ENCODE assay signal across 35 cellular contexts in genomic region chr5:75138674-75139073, GRCh38.
"Had no signal": no experiment of that assay in that cellular context is flagged by ENCODE, and none has a peak within 500 bp of the region (broad histone marks: within the 10 kb centered on the region; RNA-seq: fewer than 3 reads in every experiment).

No MANE protein-coding gene starts in this region.

- H3K9me3 ChIP-seq: adrenal gland, ascending aorta, breast epithelium, esophagus muscularis mucosa, gastrocnemius medialis had no signal

- H3K27ac Mint-ChIP-seq: activated B cell treated with CpG ODN at 0.5 μM for 24 hours; activated CD8-positive, alpha-beta T cell treated with anti-CD3 and anti-CD28 coated beads for 36 hours; activated naive CD4-positive, alpha-beta T cell treated with anti-CD3 and anti-CD28 coated beads for 36 hours; activated naive CD4-positive, alpha-beta T cell treated with anti-CD3 and anti-CD28 coated beads, Interleukin-2, amount 50 U/mL, for 24 hours; activated naive CD8-positive, alpha-beta T cell treated with anti-CD3 and anti-CD28 coated beads for 36 hours; activated naive CD8-positive, alpha-beta T cell treated with anti-CD3 and anti-CD28 coated beads, Interleukin-2, amount 50 U/mL, for 24 hours; activated T-helper 17 cell treated with anti-CD3 and anti-CD28 coated beads, Interleukin-2, amount 50 U/mL, for 72 hours; brain; dendritic cell treated with granulocyte-macrophage colony-stimulating factor and Interleukin-4, amounts not matched to agents 40 ng/mL and 50 ng/mL, for 4 days; T-helper 17 cell; T-helper 2 cell treated with Interferon-gamma antibody and Interleukin-4, amounts not matched to agents 5 μg/mL and 100 μg/mL, for 36 hours had no signal

- H3K4me1 ChIP-seq: adrenal gland, ascending aorta, breast epithelium, esophagus muscularis mucosa, foreskin keratinocyte, gastrocnemius medialis, heart left ventricle had no signal

- H3K27me3 ChIP-seq: adrenal gland, ascending aorta, breast epithelium, cardiac muscle cell, dorsolateral prefrontal cortex, esophagus muscularis mucosa, foreskin keratinocyte, gastrocnemius medialis, heart left ventricle had no signal

- H3K36me3 ChIP-seq: adrenal gland, ascending aorta, breast epithelium, cardiac muscle cell, esophagus muscularis mucosa, gastrocnemius medialis, heart left ventricle, WERI-Rb-1 had no signal

- H3K36me3 Mint-ChIP-seq: activated naive CD4-positive, alpha-beta T cell treated with anti-CD3 and anti-CD28 coated beads, Interleukin-2, amount 50 U/mL, for 24 hours; brain had no signal

- H3K4me1 Mint-ChIP-seq: activated B cell treated with CpG ODN at 0.5 μM for 24 hours; activated T-helper 17 cell treated with anti-CD3 and anti-CD28 coated beads, Interleukin-2, amount 50 U/mL, for 72 hours; brain; T-helper 17 cell had no signal

- H3K4me3 Mint-ChIP-seq: activated B cell treated with CpG ODN at 0.5 μM for 24 hours; activated CD8-positive, alpha-beta T cell treated with anti-CD3 and anti-CD28 coated beads for 36 hours; activated naive CD4-positive, alpha-beta T cell treated with anti-CD3 and anti-CD28 coated beads for 36 hours; activated naive CD4-positive, alpha-beta T cell treated with anti-CD3 and anti-CD28 coated beads, Interleukin-2, amount 50 U/mL, for 24 hours; activated naive CD8-positive, alpha-beta T cell treated with anti-CD3 and anti-CD28 coated beads for 36 hours; activated naive CD8-positive, alpha-beta T cell treated with anti-CD3 and anti-CD28 coated beads, Interleukin-2, amount 50 U/mL, for 24 hours; activated T-cell treated with anti-CD3 and anti-CD28 coated beads, Interleukin-2, amount 50 U/mL, for 4 hours; activated T-helper 17 cell treated with anti-CD3 and anti-CD28 coated beads, Interleukin-2, amount 50 U/mL, for 72 hours; brain; dendritic cell treated with granulocyte-macrophage colony-stimulating factor and Interleukin-4, amounts not matched to agents 40 ng/mL and 50 ng/mL, for 4 days; T-helper 17 cell; T-helper 2 cell treated with Interferon-gamma antibody and Interleukin-4, amounts not matched to agents 5 μg/mL and 100 μg/mL, for 36 hours had no signal

- DNase-seq: activated B cell treated with CpG ODN at 0.5 μM for 24 hours; activated CD4-positive, alpha-beta T cell treated with anti-CD3 and anti-CD28 coated beads for 48 hours; activated CD4-positive, alpha-beta T cell treated with anti-CD3 and anti-CD28 coated beads, Interleukin-2, amount 50 U/mL, for 1 hour; activated CD4-positive, alpha-beta T cell treated with anti-CD3 and anti-CD28 coated beads, Interleukin-2, amount 50 U/mL, for 48 hours; activated CD8-positive, alpha-beta memory T cell treated with anti-CD3 and anti-CD28 coated beads for 24 hours; activated CD8-positive, alpha-beta T cell treated with anti-CD3 and anti-CD28 coated beads for 36 hours; activated effector memory CD4-positive, alpha-beta T cell treated with anti-CD3 and anti-CD28 coated beads, Interleukin-2, amount 50 U/mL, for 16 hours; activated naive CD4-positive, alpha-beta T cell treated with anti-CD3 and anti-CD28 coated beads for 36 hours; activated naive CD8-positive, alpha-beta T cell treated with anti-CD3 and anti-CD28 coated beads for 36 hours; activated naive CD8-positive, alpha-beta T cell treated with anti-CD3 and anti-CD28 coated beads, Interleukin-2, amount 50 U/mL, for 24 hours; activated T-cell treated with anti-CD3 and anti-CD28 coated beads, Interleukin-2, amount 50 U/mL, for 4 hours; adrenal gland; amygdala; central memory CD4-positive, alpha-beta T cell; dorsolateral prefrontal cortex; effector memory CD4-positive, alpha-beta T cell; erythroblast; foreskin keratinocyte; gastrocnemius medialis; glutamatergic neuron; heart left ventricle; T-helper 17 cell; T1000; WERI-Rb-1 had no signal

- H3K27ac ChIP-seq: adrenal gland, ascending aorta, breast epithelium, cardiac muscle cell, coronary artery, dorsolateral prefrontal cortex, esophagus muscularis mucosa, foreskin keratinocyte, gastrocnemius medialis, heart left ventricle, WERI-Rb-1 had no signal

- ATAC-seq: activated CD4-positive, CD25-positive, alpha-beta regulatory T cell treated with anti-CD3 and anti-CD28 coated beads, Interleukin-2, amount 50 U/mL, for 24 hours; activated CD8-positive, alpha-beta T cell treated with anti-CD3 and anti-CD28 coated beads for 36 hours; activated naive CD8-positive, alpha-beta T cell treated with anti-CD3 and anti-CD28 coated beads, Interleukin-2, amount 50 U/mL, for 24 hours; activated T-cell treated with anti-CD3 and anti-CD28 coated beads, Interleukin-2, amount 50 U/mL, for 4 hours; activated T-helper 17 cell treated with anti-CD3 and anti-CD28 coated beads, Interleukin-2, amount 50 U/mL, for 72 hours; foreskin keratinocyte; gastrocnemius medialis; heart left ventricle; T-helper 17 cell had no signal

- H3K27me3 Mint-ChIP-seq: activated CD8-positive, alpha-beta T cell treated with anti-CD3 and anti-CD28 coated beads for 36 hours; activated naive CD4-positive, alpha-beta T cell treated with anti-CD3 and anti-CD28 coated beads, Interleukin-2, amount 50 U/mL, for 24 hours; activated naive CD8-positive, alpha-beta T cell treated with anti-CD3 and anti-CD28 coated beads for 36 hours; activated naive CD8-positive, alpha-beta T cell treated with anti-CD3 and anti-CD28 coated beads, Interleukin-2, amount 50 U/mL, for 24 hours; activated T-helper 17 cell treated with anti-CD3 and anti-CD28 coated beads, Interleukin-2, amount 50 U/mL, for 72 hours; dendritic cell treated with granulocyte-macrophage colony-stimulating factor and Interleukin-4, amounts not matched to agents 40 ng/mL and 50 ng/mL, for 4 days; T-helper 17 cell had no signal

- H3K9me3 Mint-ChIP-seq: activated naive CD4-positive, alpha-beta T cell treated with anti-CD3 and anti-CD28 coated beads, Interleukin-2, amount 50 U/mL, for 24 hours; activated naive CD8-positive, alpha-beta T cell treated with anti-CD3 and anti-CD28 coated beads, Interleukin-2, amount 50 U/mL, for 24 hours; activated T-cell treated with anti-CD3 and anti-CD28 coated beads, Interleukin-2, amount 50 U/mL, for 4 hours; activated T-helper 17 cell treated with anti-CD3 and anti-CD28 coated beads, Interleukin-2, amount 50 U/mL, for 72 hours; T-helper 2 cell treated with Interferon-gamma antibody and Interleukin-4, amounts not matched to agents 5 μg/mL and 100 μg/mL, for 36 hours had no signal

- H3K4me3 ChIP-seq: adrenal gland, ascending aorta, breast epithelium, cardiac muscle cell, coronary artery, dorsolateral prefrontal cortex, esophagus muscularis mucosa, gastrocnemius medialis, heart left ventricle had no signal
